In genomic region chr5:149422429-149423286, GRCh38 we compare ENCODE assay signal across 9 cellular contexts. TPM values are rescaled to one million over a fixed set of nuclear protein-coding genes. Genes with fewer than 3 reads are reported as not detected.
DNase-seq lines count a peak whose midpoint lies in the region; ATAC-seq, FAIRE-seq and TF ChIP-seq lines count a peak whose summit lies in the region.
"Had no signal": no experiment of that assay in that cellular context is flagged by ENCODE, and none has a peak within 500 bp of the region (broad histone marks: within the 10 kb centered on the region; RNA-seq: fewer than 3 reads in every experiment).

No MANE protein-coding gene starts in this region.

- no peak overlapping the region for H3K9ac ChIP-seq in GM12878 (ENCODE audit: control insufficient read depth, insufficient read depth, low read length)

- ATAC-seq in GM12878 (peak; percentile 59), HG02571 (IDR thresholded peaks at IDR 0.05; ENCODE audit: unreplicated experiment) (no peak), HG02973 (IDR thresholded peaks at IDR 0.05; ENCODE audit: unreplicated experiment) (no peak)

- DNase-seq in HTR-8/SVneo (ENCODE audit: insufficient read length, low spot score) (peak; percentile 58), GM12878 (ENCODE audit: low read depth, low spot score) (no peak), islet precursor cell (peak; percentile 98), spleen (peak; percentile 81), inferior parietal cortex (ENCODE audit: extremely low spot score) (no peak), DMS53 treated with DMSO at 0.1 percent for 48 hours (lab: John Stamatoyannopoulos, UW; ENCODE audit: unreplicated experiment) (no peak)
- DNase-seq: NCI-H1092 had no signal

- RAD21 ChIA-PET in GM12878 (lab: Charles Lee; ENCODE audit: unreplicated experiment) = interaction anchor here (0.5 kb wide), 1 partner anchor 32 kb away, joined by 3 read pairs; no protein-coding TSS in a partner anchor

- H3K4me1 ChIP-seq in GM12878 (ENCODE audit: control insufficient read depth, insufficient read depth, low read length) = no peaks in the 10 kb centered on the region
- H3K4me1 ChIP-seq in spleen = peaks cover 17 to 94% (median 50%) of the 10 kb centered on the region in 6 donors

- intact Hi-C loops in GM12878 (cut with micrococcal nuclease; ENCODE audit: unreplicated experiment) (no loop called here), spleen (cut with DNase I; ENCODE audit: low total_unique reads) (no loop called here)

- H2AFZ ChIP-seq in GM12878 (ENCODE audit: control insufficient read depth, low read depth, low read length) = peak overlapping the region; percentile 30

- no peaks in the 10 kb centered on the region for H3K27me3 ChIP-seq in GM12878 (replicated peaks in 1 of 2; ENCODE audit: control insufficient read depth in 2 of 2, insufficient read depth in 2 of 2, low read length in 1 of 2)
- H3K27me3 ChIP-seq in spleen (replicated peaks in 1 of 7) = peaks cover 0 to 7% (median 0%) of the 10 kb centered on the region in 7 donors

- H4K20me1 ChIP-seq in GM12878 (ENCODE audit: control insufficient read depth, insufficient read depth) = no peaks in the 10 kb centered on the region

- no peak for TF ChIP-seq CTCF in GM12878 (IDR thresholded peaks at IDR 0.05 in 2 of 3, conservative IDR thresholded peaks at IDR 0.05 in 1 of 3; ENCODE audit: control insufficient read depth in 2 of 3, extremely low read depth in 1 of 3, insufficient read depth in 1 of 3, low read depth in 3 of 3, low read length in 3 of 3)
- TF ChIP-seq CTCF in spleen (IDR thresholded peaks at IDR 0.05 in 8 of 11, conservative IDR thresholded peaks at IDR 0.05 in 3 of 11) = no peak

- H3K4me3 ChIP-seq in GM12878 = no peak overlapping the region
- H3K4me3 ChIP-seq in spleen = peak overlapping the region in 1 of 8 donors; percentile 2

- CTCF ChIA-PET in GM12878 (lab: Yijun Ruan, JAX) = interaction anchor here (1.0 to 1.8 kb wide), 6 partner anchors 10 to 196 kb away, joined by 3 to 7 read pairs (median 4); no protein-coding TSS in a partner anchor

- H3K9me3 ChIP-seq in GM12878 (replicated peaks; ENCODE audit: control insufficient read depth, insufficient read depth, low read length) (no peaks in the 10 kb centered on the region; the same call in 2 of the 3 replicates), spleen (no peaks in the 10 kb centered on the region)

- H3K27ac ChIP-seq in GM12878 (ENCODE audit: control insufficient read depth, insufficient read depth) (no peak overlapping the region), spleen (peak overlapping the region; percentile 10 to 82 (median 70))

- H3K79me2 ChIP-seq in GM12878 (ENCODE audit: control insufficient read depth, insufficient read depth, low read length) = no peaks in the 10 kb centered on the region

- H3K36me3 ChIP-seq in GM12878 (ENCODE audit: control insufficient read depth in 2 of 2, insufficient read depth in 2 of 2, low read length in 1 of 2) (no peaks in the 10 kb centered on the region), spleen (peaks cover 0 to 53% (median 0%) of the 10 kb centered on the region in 6 donors)

- 0 out of 2 replicates have a peak overlapping the region, but pooled peaks have one; percentile 13 for H3K4me2 ChIP-seq in GM12878 (ENCODE audit: control insufficient read depth, insufficient read depth)

- no peak for TF ChIP-seq EP300 in GM12878 (IDR thresholded peaks at IDR 0.05; ENCODE audit: borderline replicate concordance in 1 of 2, control insufficient read depth in 1 of 2, low read depth in 2 of 2, low read length in 2 of 2)

- in situ Hi-C loops in GM12878 (cut with MboI) = no loop called here

- WGBS in GM12878 (ENCODE audit: insufficient coverage, insufficient replicate concordance, low lambda C conversion rate, missing lambda C conversion rate) = 21% methylated on average over 18 of the region's 22 CpGs
- 16 to 21% (median 17%) methylated on average over 16 to 22 of the region's 22 CpGs for WGBS in spleen, 5 donors

- TF ChIP-seq RAD21 in GM12878 (IDR thresholded peaks at IDR 0.05; ENCODE audit: insufficient read depth, low read depth, low read length) = no peak

- TF ChIP-seq POLR2A in GM12878 (IDR thresholded peaks at IDR 0.05; ENCODE audit: low read depth, low read length) = no peak
- TF ChIP-seq POLR2A in spleen (IDR thresholded peaks at IDR 0.05) = no peak

- FAIRE-seq in HTR-8/SVneo (lab: Jason Lieb, UNC) (no peak), GM12878 (lab: Jason Lieb, UNC) (no peak)

- SMC1A ChIA-PET in GM12878 (lab: Charles Lee; ENCODE audit: uncharacterized antibody, unreplicated experiment) = interaction anchor here (0.9 to 2.1 kb wide), 3 partner anchors 10 to 106 kb away, joined by 3 to 9 read pairs (median 4); no protein-coding TSS in a partner anchor

- POLR2A ChIA-PET in GM12878 (lab: Charles Lee) = interaction anchor here (2.1 kb wide), 1 partner anchor 8 kb away, joined by 5 read pairs; no protein-coding TSS in a partner anchor

- no TSS peak for BruUV-seq in GM12878 (replicated peaks; lab: Mats Ljungman, UMichigan)

TF ChIP-seq in GM12878, 131 proteins besides CTCF, POLR2A, EP300 and RAD21:
- TF ChIP-seq BHLHE40 (IDR thresholded peaks at IDR 0.05; ENCODE audit: borderline replicate concordance in 1 of 2, low read depth in 2 of 2, low read length in 1 of 2) (peak in 1 of 2 experiments; percentile 15; a peak in 1 of 4 replicates), PKNOX1 (IDR thresholded peaks at IDR 0.05) (0 out of 2 replicates have a peak, but pooled peaks have one; percentile 22), IRF5 (IDR thresholded peaks at IDR 0.05; ENCODE audit: borderline replicate concordance) (no peak), YBX1 (IDR thresholded peaks at IDR 0.05) (no peak)

RNA-seq across cellular contexts. Expression of gene IL17B, which starts 43.6 kb away (rescaled TPM):
- not detected in 2 replicates for total RNA-seq in GM12878 (2013; cell fraction: nucleolus; rRNA removed)
- total RNA-seq in GM12878 (2014; rRNA removed) (not detected in 2 replicates), GM12878 (2014; rRNA removed; fragmentation: Illumina TruSeq; extraction: Trizol) (not detected in 2 replicates), GM12878 (2021) (not detected in 2 replicates), spleen (1 to 10 TPM in 2 of 7 donors, under 1 TPM in 1, not detected in 4; 0.57 to 1.4 (median 1.1) TPM)
- polyA plus RNA-seq in GM12878 (2011; ENCODE audit: low read depth) = not detected
- polyA plus RNA-seq in GM12878 (2011; rRNA removed) (not detected in 2 replicates), GM12878 (2014; fragmentation: Illumina TruSeq; extraction: Trizol) (not detected in 2 replicates), GM12878 (2014; fragmentation: Nextera tagmentation; extraction: Ambion mirVana) (not detected), GM12878 (2014; rRNA removed) (not detected in 2 replicates), GM12878 (2016; fragmentation: Nextera tagmentation; extraction: Ambion mirVana) (not detected), spleen (under 1 TPM; 0.30 to 0.62 (median 0.38) TPM)
- polyA plus RNA-seq in GM12878 (2011; cell fraction: cytosol; rRNA removed) = 0.13 and 0.22 TPM in 2 replicates
- 0.22 TPM in 1 of 2 replicates, not detected in the other for polyA plus RNA-seq in GM12878 (2011; cell fraction: nucleus; rRNA removed)
- 0.18 TPM in 1 of 2 replicates, not detected in the other for polyA plus RNA-seq in GM12878 (2012)
- polyA minus RNA-seq in GM12878 (2011; rRNA and poly(A)+ RNA removed) = not detected in 2 replicates
- not detected in 2 replicates for polyA minus RNA-seq in GM12878 (2011; cell fraction: cytosol; rRNA and poly(A)+ RNA removed)
- not detected in 2 replicates for polyA minus RNA-seq in GM12878 (2011; cell fraction: nucleus; rRNA and poly(A)+ RNA removed)

Comparison
In these comparisons a context has a peak if more than half of its experiments do, and no peak if none do; other contexts are left out.
1. DNase-seq: peak in HTR-8/SVneo (single experiment), islet precursor cell (single experiment) and spleen (single experiment); none in GM12878 (single experiment), inferior parietal cortex (single experiment) and DMS53 treated with DMSO at 0.1 percent for 48 hours (single experiment).